Comparison of ENCODE assay signal across 22 cellular contexts in the genomic region with DNA sequence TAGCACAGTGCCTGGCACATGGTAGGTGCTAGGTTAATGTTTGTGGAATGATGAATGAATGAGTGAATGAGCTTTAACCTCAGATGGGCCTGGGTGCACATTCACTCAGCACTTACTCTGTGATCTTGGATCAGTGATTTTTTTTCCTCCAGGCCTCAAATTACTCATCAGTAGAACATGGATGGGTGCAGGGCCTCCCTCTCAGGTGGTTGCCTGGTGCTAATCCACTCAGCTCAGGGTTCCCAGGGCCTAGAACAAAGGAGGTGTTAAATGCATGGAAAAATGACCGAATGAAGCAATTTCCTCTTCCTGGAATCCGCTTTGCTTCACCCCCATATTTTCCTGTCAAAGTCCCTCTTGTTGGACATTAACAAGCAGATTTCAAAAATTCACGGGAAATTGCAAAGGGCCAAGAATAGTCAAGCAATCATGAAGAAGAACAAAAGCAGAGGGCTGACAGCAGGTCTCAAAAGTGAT.
DNase-seq lines count a peak whose midpoint lies in the region; ATAC-seq, FAIRE-seq and TF ChIP-seq lines count a peak whose summit lies in the region.
"Had no signal": no experiment of that assay in that cellular context is flagged by ENCODE, and none has a peak within 500 bp of the region (broad histone marks: within the 10 kb centered on the region; RNA-seq: fewer than 3 reads in every experiment).

No MANE protein-coding gene starts in this region.

- peaks cover 20% of the 10 kb centered on the region for H3K9me3 Mint-ChIP-seq in activated T-cell treated with anti-CD3 and anti-CD28 coated beads, Interleukin-2, amount 50 U/mL, for 24 hours
- H3K9me3 Mint-ChIP-seq in activated T-cell treated with anti-CD3 and anti-CD28 coated beads, Interleukin-2, amount 50 U/mL, for 4 hours = peaks cover 29% of the 10 kb centered on the region

- no peaks in the 10 kb centered on the region for H3K36me3 Mint-ChIP-seq in activated T-cell treated with anti-CD3 and anti-CD28 coated beads, Interleukin-2, amount 50 U/mL, for 24 hours (ENCODE audit: low read depth)
- H3K36me3 Mint-ChIP-seq in activated T-cell treated with anti-CD3 and anti-CD28 coated beads, Interleukin-2, amount 50 U/mL, for 4 hours (ENCODE audit: insufficient read depth) = no peaks in the 10 kb centered on the region
- H3K36me3 Mint-ChIP-seq: CD8-positive, alpha-beta T cell had no signal

- H3K27ac ChIP-seq in coronary artery = no peak overlapping the region
- H3K27ac ChIP-seq in RWPE1 = no peak overlapping the region
- H3K27ac ChIP-seq: BLaER1, Peyer's patch had no signal

- POLR2A ChIA-PET in RWPE1 (lab: Yijun Ruan, JAX; ENCODE audit: low non-redundant PET) = no interaction called here

- no peak for FAIRE-seq in GM19239 (lab: Jason Lieb, UNC)
- FAIRE-seq: GM12878 had no signal

- no peaks in the 10 kb centered on the region for H3K4me1 Mint-ChIP-seq in activated T-cell treated with anti-CD3 and anti-CD28 coated beads, Interleukin-2, amount 50 U/mL, for 24 hours (ENCODE audit: low read depth)
- H3K4me1 Mint-ChIP-seq in activated T-cell treated with anti-CD3 and anti-CD28 coated beads, Interleukin-2, amount 50 U/mL, for 4 hours (ENCODE audit: low read depth) = no peaks in the 10 kb centered on the region
- H3K4me1 Mint-ChIP-seq: GM23338 had no signal

- H3K4me3 ChIP-seq in coronary artery = no peak overlapping the region
- H3K4me3 ChIP-seq: BLaER1, GM12878, GM23338, Peyer's patch had no signal

- H3K4me3 Mint-ChIP-seq in activated T-cell treated with anti-CD3 and anti-CD28 coated beads, Interleukin-2, amount 50 U/mL, for 24 hours = no peak overlapping the region
- no peak overlapping the region for H3K4me3 Mint-ChIP-seq in activated T-cell treated with anti-CD3 and anti-CD28 coated beads, Interleukin-2, amount 50 U/mL, for 4 hours
- H3K4me3 Mint-ChIP-seq: CD8-positive, alpha-beta T cell; GM23338 had no signal

- TF ChIP-seq CTCF in coronary artery (IDR thresholded peaks at IDR 0.05) = no peak
- TF ChIP-seq CTCF in RWPE1 (conservative IDR thresholded peaks at IDR 0.05; ENCODE audit: low read depth) = no peak

- no peak overlapping the region for H3K27ac Mint-ChIP-seq in activated T-cell treated with anti-CD3 and anti-CD28 coated beads, Interleukin-2, amount 50 U/mL, for 24 hours
- H3K27ac Mint-ChIP-seq: CD8-positive, alpha-beta T cell; GM23338 had no signal

- peak; percentile 2 for DNase-seq in activated T-cell treated with anti-CD3 and anti-CD28 coated beads, Interleukin-2, amount 50 U/mL, for 24 hours
- no peak for DNase-seq in activated T-cell treated with anti-CD3 and anti-CD28 coated beads, Interleukin-2, amount 50 U/mL, for 4 hours
- peak; percentile 28 for DNase-seq in coronary artery (ENCODE audit: low spot score)
- DNase-seq in kidney tubule cell (ENCODE audit: low spot score) = peak; percentile 82
- no peak for DNase-seq in activated gamma-delta T cell (lab: John Stamatoyannopoulos, UW)
- no peak for DNase-seq in A172 (ENCODE audit: low spot score)
- no peak for DNase-seq in RWPE1 (ENCODE audit: low spot score)
- no peak for DNase-seq in GM19239 (ENCODE audit: insufficient read length, low spot score)
- DNase-seq: 8988T; CD8-positive, alpha-beta T cell; DND-41; GDM1; Karpas-422; NCI-H1105; NCI-H1694; NCI-H524; Peyer's patch; SHP77; SK-N-SH had no signal

- ATAC-seq in activated T-cell treated with anti-CD3 and anti-CD28 coated beads, Interleukin-2, amount 50 U/mL, for 4 hours = no peak
- ATAC-seq: CD8-positive, alpha-beta T cell; GM12878; GM23338 had no signal

- CTCF ChIA-PET in RWPE1 (lab: Yijun Ruan, JAX) = interaction anchor here (0.7 kb wide), 2 partner anchors 358 to 1514 kb away, joined by 3 to 5 read pairs; no protein-coding TSS in a partner anchor

- H3K27me3 Mint-ChIP-seq in activated T-cell treated with anti-CD3 and anti-CD28 coated beads, Interleukin-2, amount 50 U/mL, for 24 hours = no peaks in the 10 kb centered on the region
- peaks cover 3% of the 10 kb centered on the region for H3K27me3 Mint-ChIP-seq in activated T-cell treated with anti-CD3 and anti-CD28 coated beads, Interleukin-2, amount 50 U/mL, for 4 hours (ENCODE audit: low read depth)

Comparison
In these comparisons a context has a peak if more than half of its experiments do, and no peak if none do; other contexts are left out.
1. DNase-seq: peak in activated T-cell treated with anti-CD3 and anti-CD28 coated beads, Interleukin-2, amount 50 U/mL, for 24 hours (single experiment), coronary artery (single experiment) and kidney tubule cell (single experiment); none in activated T-cell treated with anti-CD3 and anti-CD28 coated beads, Interleukin-2, amount 50 U/mL, for 4 hours (single experiment), activated gamma-delta T cell (single experiment), A172 (single experiment), RWPE1 (single experiment) and GM19239 (single experiment).